14 cellular contexts compared by ENCODE assay signal in genomic region chr3:58287354-58287753, GRCh38.
"Had no signal": no experiment of that assay in that cellular context is flagged by ENCODE, and none has a peak within 500 bp of the region (broad histone marks: within the 10 kb centered on the region; RNA-seq: fewer than 3 reads in every experiment).

No MANE protein-coding gene starts in this region.

- H3K4me3 Mint-ChIP-seq: activated CD8-positive, alpha-beta T cell treated with anti-CD3 and anti-CD28 coated beads, Interleukin-2, amount 10 ng/mL, durations not matched to agents 7 days and 5 days; activated T-helper 1 cell treated with anti-CD3 and anti-CD28 coated beads, Interleukin-12 subunit alpha, Interleukin-12 subunit beta, Interleukin-2, Interleukin-4 antibody, amounts not matched to agents 30 ng/mL and 10 ng/mL and 1 ng/mL, durations not matched to agents 14 hours and 24 hours and 36 hours; naive B cell; T-helper 1 cell treated with Interleukin-12 subunit alpha and Interleukin-12 subunit beta and Interleukin-4 antibody, amounts not matched to agents 30 μg/mL and 1 μg/mL, for 36 hours had no signal

- H3K9me3 Mint-ChIP-seq: activated T-helper 1 cell treated with anti-CD3 and anti-CD28 coated beads, Interleukin-12 subunit alpha, Interleukin-12 subunit beta, Interleukin-2, Interleukin-4 antibody, amounts not matched to agents 30 ng/mL and 10 ng/mL and 1 ng/mL, durations not matched to agents 14 hours and 24 hours and 36 hours; naive B cell; T-helper 1 cell treated with Interleukin-12 subunit alpha and Interleukin-12 subunit beta and Interleukin-4 antibody, amounts not matched to agents 30 μg/mL and 1 μg/mL, for 36 hours had no signal

- H3K27me3 Mint-ChIP-seq: naive B cell had no signal

- DNase-seq: activated CD4-positive, alpha-beta T cell treated with anti-CD3 and anti-CD28 coated beads for 48 hours; activated CD8-positive, alpha-beta T cell treated with anti-CD3 and anti-CD28 coated beads, Interleukin-2, amount 10 ng/mL, durations not matched to agents 7 days and 5 days; activated naive CD4-positive, alpha-beta T cell; body of pancreas; esophagus squamous epithelium; foreskin fibroblast; lower lobe of right lung; naive B cell; psoas muscle; stimulated activated CD4-positive, alpha-beta T cell treated with anti-CD3 and anti-CD28 coated beads, Interleukin-2, amount 100 ng/mL, for 24 hours; stimulated activated naive CD4-positive, alpha-beta T cell had no signal

- ATAC-seq: activated CD8-positive, alpha-beta T cell treated with anti-CD3 and anti-CD28 coated beads, Interleukin-2, amount 10 ng/mL, durations not matched to agents 7 days and 5 days; body of pancreas; lower lobe of right lung; sciatic nerve had no signal

- H3K27ac Mint-ChIP-seq: activated CD8-positive, alpha-beta T cell treated with anti-CD3 and anti-CD28 coated beads, Interleukin-2, amount 10 ng/mL, durations not matched to agents 7 days and 5 days; activated T-helper 1 cell treated with anti-CD3 and anti-CD28 coated beads, Interleukin-12 subunit alpha, Interleukin-12 subunit beta, Interleukin-2, Interleukin-4 antibody, amounts not matched to agents 30 ng/mL and 10 ng/mL and 1 ng/mL, durations not matched to agents 14 hours and 24 hours and 36 hours; T-helper 1 cell treated with Interleukin-12 subunit alpha and Interleukin-12 subunit beta and Interleukin-4 antibody, amounts not matched to agents 30 μg/mL and 1 μg/mL, for 36 hours had no signal
